ENCODE assay signal across 12 cellular contexts in genomic region chr17:76811028-76811427, GRCh38.
"Had no signal": no experiment of that assay in that cellular context is flagged by ENCODE, and none has a peak within 500 bp of the region (broad histone marks: within the 10 kb centered on the region; RNA-seq: fewer than 3 reads in every experiment).

No MANE protein-coding gene starts in this region.

- H3K4me3 Mint-ChIP-seq: activated naive CD4-positive, alpha-beta T cell treated with anti-CD3 and anti-CD28 coated beads, Interleukin-2, amount 10 ng/mL, durations not matched to agents 7 days and 5 days; naive thymus-derived CD8-positive, alpha-beta T cell; stimulated activated naive B cell treated with anti-CD40 and anti-IgM and Interleukin-4, amounts not matched to agents 10 μg/mL and 1 μg/mL and 100 μg/mL, for 72 hours had no signal

- H3K27ac Mint-ChIP-seq: activated naive CD4-positive, alpha-beta T cell treated with anti-CD3 and anti-CD28 coated beads, Interleukin-2, amount 10 ng/mL, durations not matched to agents 7 days and 5 days; naive thymus-derived CD8-positive, alpha-beta T cell; stimulated activated naive B cell treated with anti-CD40 and anti-IgM and Interleukin-4, amounts not matched to agents 10 μg/mL and 1 μg/mL and 100 μg/mL, for 72 hours had no signal

- DNase-seq: activated CD4-positive, alpha-beta T cell treated with anti-CD3 and anti-CD28 coated beads for 4 hours; activated CD8-positive, alpha-beta memory T cell treated with anti-CD3 and anti-CD28 coated beads for 24 hours; activated naive CD4-positive, alpha-beta T cell treated with anti-CD3 and anti-CD28 coated beads, Interleukin-2, amount 10 ng/mL, durations not matched to agents 7 days and 5 days; foreskin melanocyte; head of caudate nucleus; left cardiac atrium; naive thymus-derived CD8-positive, alpha-beta T cell; sigmoid colon; stimulated activated CD4-positive, alpha-beta T cell treated with anti-CD3 and anti-CD28 coated beads, Interleukin-2, amount 100 ng/mL, for 24 hours; stimulated activated naive B cell treated with anti-CD40 and anti-IgM and Interleukin-4, amounts not matched to agents 10 μg/mL and 1 μg/mL and 100 μg/mL, for 72 hours; T1000; trophoblast cell had no signal

- ATAC-seq: left cardiac atrium; naive thymus-derived CD8-positive, alpha-beta T cell; stimulated activated naive B cell treated with anti-CD40 and anti-IgM and Interleukin-4, amounts not matched to agents 10 μg/mL and 1 μg/mL and 100 μg/mL, for 72 hours had no signal

- H3K27me3 Mint-ChIP-seq: naive thymus-derived CD8-positive, alpha-beta T cell had no signal

- H3K9me3 Mint-ChIP-seq: activated naive CD4-positive, alpha-beta T cell treated with anti-CD3 and anti-CD28 coated beads, Interleukin-2, amount 10 ng/mL, durations not matched to agents 7 days and 5 days; naive thymus-derived CD8-positive, alpha-beta T cell had no signal

- H3K36me3 Mint-ChIP-seq: activated naive CD4-positive, alpha-beta T cell treated with anti-CD3 and anti-CD28 coated beads, Interleukin-2, amount 10 ng/mL, durations not matched to agents 7 days and 5 days; stimulated activated naive B cell treated with anti-CD40 and anti-IgM and Interleukin-4, amounts not matched to agents 10 μg/mL and 1 μg/mL and 100 μg/mL, for 72 hours had no signal

- H3K4me1 Mint-ChIP-seq: activated naive CD4-positive, alpha-beta T cell treated with anti-CD3 and anti-CD28 coated beads, Interleukin-2, amount 10 ng/mL, durations not matched to agents 7 days and 5 days; naive thymus-derived CD8-positive, alpha-beta T cell; stimulated activated naive B cell treated with anti-CD40 and anti-IgM and Interleukin-4, amounts not matched to agents 10 μg/mL and 1 μg/mL and 100 μg/mL, for 72 hours had no signal
